In the genomic region with DNA sequence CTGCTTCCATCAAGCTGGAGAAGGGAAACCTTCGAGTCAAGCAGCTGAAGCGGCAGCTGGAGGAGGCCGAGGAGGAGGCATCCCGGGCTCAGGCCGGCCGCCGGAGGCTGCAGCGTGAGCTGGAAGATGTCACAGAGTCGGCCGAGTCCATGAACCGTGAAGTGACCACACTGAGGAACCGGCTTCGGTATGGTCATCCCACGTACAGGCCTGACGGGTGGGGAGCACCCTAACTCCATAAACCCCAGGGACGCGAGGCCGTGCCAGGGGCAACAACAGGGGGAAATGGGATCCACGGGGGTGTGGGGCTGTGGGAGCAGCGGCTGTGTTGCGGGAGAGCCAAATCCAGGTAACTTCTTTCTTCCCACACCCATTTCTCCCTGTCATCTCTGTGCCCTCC, we compare ENCODE assay signal across 31 cellular contexts. TPM values are rescaled to one million over a fixed set of nuclear protein-coding genes. Genes with fewer than 3 reads are reported as not detected.
"Had no signal": no experiment of that assay in that cellular context is flagged by ENCODE, and none has a peak within 500 bp of the region (broad histone marks: within the 10 kb centered on the region; RNA-seq: fewer than 3 reads in every experiment).

No MANE protein-coding gene starts in this region.

- H3K27ac ChIP-seq: body of pancreas, coronary artery, dorsolateral prefrontal cortex, esophagus muscularis mucosa, foreskin keratinocyte, gastrocnemius medialis, heart left ventricle, VCaP had no signal

- H3K9me3 ChIP-seq: body of pancreas, gastrocnemius medialis had no signal

- H3K4me1 ChIP-seq: body of pancreas, foreskin keratinocyte, gastrocnemius medialis had no signal

- H3K9me3 Mint-ChIP-seq: activated CD4-positive, alpha-beta memory T cell treated with anti-CD3 and anti-CD28 coated beads, Interleukin-2, amount 10 ng/mL, durations not matched to agents 7 days and 5 days; activated CD4-positive, alpha-beta T cell treated with anti-CD3 and anti-CD28 coated beads, Interleukin-2, amount 10 ng/mL, durations not matched to agents 7 days and 5 days; activated T-cell treated with anti-CD3 and anti-CD28 coated beads, Interleukin-2, amount 50 U/mL, for 24 hours; activated T-cell treated with anti-CD3 and anti-CD28 coated beads, Interleukin-2, amount 50 U/mL, for 72 hours; dendritic cell treated with granulocyte-macrophage colony-stimulating factor and Interleukin-4, amounts not matched to agents 40 ng/mL and 50 ng/mL, for 4 days had no signal

- H3K4me3 Mint-ChIP-seq: activated CD4-positive, alpha-beta memory T cell treated with anti-CD3 and anti-CD28 coated beads, Interleukin-2, amount 10 ng/mL, durations not matched to agents 7 days and 5 days; activated CD4-positive, alpha-beta T cell treated with anti-CD3 and anti-CD28 coated beads, Interleukin-2, amount 10 ng/mL, durations not matched to agents 7 days and 5 days; activated naive CD8-positive, alpha-beta T cell; activated T-cell treated with anti-CD3 and anti-CD28 coated beads, Interleukin-2, amount 50 U/mL, for 24 hours; activated T-cell treated with anti-CD3 and anti-CD28 coated beads, Interleukin-2, amount 50 U/mL, for 72 hours; dendritic cell treated with granulocyte-macrophage colony-stimulating factor and Interleukin-4, amounts not matched to agents 40 ng/mL and 50 ng/mL, for 4 days; T-helper 17 cell; WTC11 had no signal

- ATAC-seq: activated T-cell treated with anti-CD3 and anti-CD28 coated beads, Interleukin-2, amount 50 U/mL, for 72 hours; body of pancreas; foreskin keratinocyte; gastrocnemius medialis; heart left ventricle; T-helper 17 cell; WTC11 had no signal

- H3K4me3 ChIP-seq: body of pancreas, coronary artery, dorsolateral prefrontal cortex, esophagus muscularis mucosa, gastrocnemius medialis, heart left ventricle had no signal

- H3K27ac Mint-ChIP-seq: activated CD4-positive, alpha-beta memory T cell treated with anti-CD3 and anti-CD28 coated beads, Interleukin-2, amount 10 ng/mL, durations not matched to agents 7 days and 5 days; activated CD4-positive, alpha-beta T cell treated with anti-CD3 and anti-CD28 coated beads, Interleukin-2, amount 10 ng/mL, durations not matched to agents 7 days and 5 days; activated naive CD8-positive, alpha-beta T cell; activated T-cell treated with anti-CD3 and anti-CD28 coated beads, Interleukin-2, amount 50 U/mL, for 24 hours; activated T-cell treated with anti-CD3 and anti-CD28 coated beads, Interleukin-2, amount 50 U/mL, for 72 hours; dendritic cell treated with granulocyte-macrophage colony-stimulating factor and Interleukin-4, amounts not matched to agents 40 ng/mL and 50 ng/mL, for 4 days; T-helper 17 cell; WTC11 had no signal

- H3K4me1 Mint-ChIP-seq: activated CD4-positive, alpha-beta T cell treated with anti-CD3 and anti-CD28 coated beads, Interleukin-2, amount 10 ng/mL, durations not matched to agents 7 days and 5 days had no signal

- H3K36me3 Mint-ChIP-seq: activated naive CD8-positive, alpha-beta T cell had no signal

- DNase-seq: activated CD4-positive, alpha-beta memory T cell treated with anti-CD3 and anti-CD28 coated beads, Interleukin-2, amount 10 ng/mL, durations not matched to agents 7 days and 5 days; activated CD4-positive, alpha-beta T cell treated with anti-CD3 and anti-CD28 coated beads for 1 hour; activated CD4-positive, alpha-beta T cell treated with anti-CD3 and anti-CD28 coated beads for 4 hours; activated CD4-positive, alpha-beta T cell treated with anti-CD3 and anti-CD28 coated beads, Interleukin-2, amount 10 ng/mL, durations not matched to agents 7 days and 5 days; activated CD4-positive, alpha-beta T cell treated with anti-CD3 and anti-CD28 coated beads, Interleukin-2, amount 50 U/mL, for 4 hours; activated CD8-positive, alpha-beta memory T cell treated with anti-CD3 and anti-CD28 coated beads, Interleukin-2, amount 50 U/mL, for 48 hours; activated gamma-delta T cell treated with Interleukin-2 at 50 U/mL for 16 hours; activated naive CD4-positive, alpha-beta T cell treated with anti-CD3 and anti-CD28 coated beads, Interleukin-2, amount 50 U/mL, for 16 hours; activated naive CD4-positive, alpha-beta T cell treated with Interleukin-2 at 50 U/mL for 16 hours; activated T-cell treated with anti-CD3 and anti-CD28 coated beads for 4 hours; activated T-cell treated with anti-CD3 and anti-CD28 coated beads, Interleukin-2, amount 50 U/mL, for 24 hours; activated T-cell treated with anti-CD3 and anti-CD28 coated beads, Interleukin-2, amount 50 U/mL, for 72 hours; amniotic stem cell; body of pancreas; central memory CD4-positive, alpha-beta T cell; cerebellar nuclear complex; effector memory CD4-positive, alpha-beta T cell; erythroblast; foreskin keratinocyte; gastrocnemius medialis; glutamatergic neuron; T-helper 1 cell; T-helper 17 cell had no signal

RNA-seq across cellular contexts. Expression of a gene that starts 20.2 kb away (rescaled TPM):
- total RNA-seq: foreskin keratinocyte had no signal
- polyA plus RNA-seq: foreskin keratinocyte had no signal
